Comparison of ENCODE assay signal across 8 cellular contexts in genomic region chr1:4424254-4424653, GRCh38.
"Had no signal": no experiment of that assay in that cellular context is flagged by ENCODE, and none has a peak within 500 bp of the region (broad histone marks: within the 10 kb centered on the region; RNA-seq: fewer than 3 reads in every experiment).

No MANE protein-coding gene starts in this region.

- H3K9me3 ChIP-seq: HAP-1 had no signal

- H3K36me3 ChIP-seq: HAP-1 had no signal

- H2AFZ ChIP-seq: GM23248 had no signal

- H3K9ac ChIP-seq: GM23248 had no signal

- DNase-seq: GM23248, GOT3, H7, HFFc6, IMR-90, KG1 had no signal

- H3K27ac ChIP-seq: GM23248 had no signal

- H3K4me1 ChIP-seq: HAP-1 had no signal

- H3K4me3 ChIP-seq: GM23248, HAP-1, K562 had no signal
